8 cellular contexts compared by ENCODE assay signal in genomic region chr3:196837819-196838420, GRCh38. TPM values are rescaled to one million over a fixed set of nuclear protein-coding genes. Genes with fewer than 3 reads are reported as not detected.
DNase-seq lines count a peak whose midpoint lies in the region; ATAC-seq and TF ChIP-seq lines count a peak whose summit lies in the region.

No MANE protein-coding gene starts in this region.

- peak; percentile 63 for ATAC-seq in HG02763 (IDR thresholded peaks at IDR 0.05; ENCODE audit: unreplicated experiment)
- ATAC-seq in naive thymus-derived CD4-positive, alpha-beta T cell: peak; percentile 95

- no peak for TF ChIP-seq POLR2A in erythroblast (IDR thresholded peaks at IDR 0.05; ENCODE audit: low read length)

- H3K36me3 ChIP-seq in naive thymus-derived CD4-positive, alpha-beta T cell (ENCODE audit: control insufficient read depth in 2 of 3, insufficient read depth in 3 of 3, low read length in 3 of 3): no peaks in the 10 kb centered on the region

- H3K9me3 Mint-ChIP-seq in naive thymus-derived CD4-positive, alpha-beta T cell: no peaks in the 10 kb centered on the region

- H3K4me1 Mint-ChIP-seq in naive thymus-derived CD4-positive, alpha-beta T cell: peaks cover 0 to 6% (median 0%) of the 10 kb centered on the region in 7 donors

- POLR2A ChIA-PET in naive thymus-derived CD4-positive, alpha-beta T cell (lab: Charles Lee): interaction anchor here (1.0 to 1.8 kb wide), 2 partner anchors 30 to 85 kb away, joined by 3 to 6 read pairs; partner anchors contain the start of gene SENP5

- H3K9me3 ChIP-seq in naive thymus-derived CD4-positive, alpha-beta T cell (ENCODE audit: control insufficient read depth in 2 of 3, low read length in 3 of 3): no peaks in the 10 kb centered on the region

- H3K4me3 ChIP-seq in naive thymus-derived CD4-positive, alpha-beta T cell (ENCODE audit: low read length): no peak overlapping the region

- no peak overlapping the region for H3K27ac ChIP-seq in naive thymus-derived CD4-positive, alpha-beta T cell (ENCODE audit: low read depth, low read length)

- intact Hi-C loops in naive thymus-derived CD4-positive, alpha-beta T cell (cut with micrococcal nuclease): loop anchor here (1.0 to 10.0 kb wide), 6 partner anchors 104 to 349 kb away; partner anchors contain the start of gene NCBP2 (in 2 of the 2)

- no peaks in the 10 kb centered on the region for H3K27me3 ChIP-seq in naive thymus-derived CD4-positive, alpha-beta T cell (ENCODE audit: control insufficient read depth in 2 of 2, insufficient read depth in 2 of 2, low read length in 2 of 2)

- DNase-seq in DMS 273 (lab: John Stamatoyannopoulos, UW; ENCODE audit: unreplicated experiment) (peak; percentile 88), NCI-H82 treated with DMSO at 0.1 percent for 48 hours (lab: John Stamatoyannopoulos, UW; ENCODE audit: unreplicated experiment) (peak; percentile 60), erythroblast (lab: John Stamatoyannopoulos, UW) (peak; percentile 76 to 88), DMS79 (lab: John Stamatoyannopoulos, UW) (no peak)
- DNase-seq in activated CD8-positive, alpha-beta memory T cell treated with anti-CD3 and anti-CD28 coated beads for 4 hours (ENCODE audit: low read depth in 2 of 2): peak; percentile 41 to 45
- DNase-seq in naive thymus-derived CD4-positive, alpha-beta T cell: peak; percentile 37 to 73 (median 66)
- DNase-seq in stimulated activated naive CD4-positive, alpha-beta T cell (lab: John Stamatoyannopoulos, UW): peak; percentile 39 to 72 (median 55)

- H3K4me3 Mint-ChIP-seq in naive thymus-derived CD4-positive, alpha-beta T cell: no peak overlapping the region

- H3K36me3 Mint-ChIP-seq in naive thymus-derived CD4-positive, alpha-beta T cell: no peaks in the 10 kb centered on the region

- H3K27me3 Mint-ChIP-seq in naive thymus-derived CD4-positive, alpha-beta T cell: no peaks in the 10 kb centered on the region

- CTCF ChIA-PET in naive thymus-derived CD4-positive, alpha-beta T cell (lab: Charles Lee): interaction anchor here (0.7 to 2.5 kb wide), 6 partner anchors 12 to 349 kb away, joined by 3 to 16 read pairs (median 3); no protein-coding TSS in a partner anchor

- peak overlapping the region in 2 of 9 donors; percentile 31 to 81 for H3K27ac Mint-ChIP-seq in naive thymus-derived CD4-positive, alpha-beta T cell

- H3K4me1 ChIP-seq in naive thymus-derived CD4-positive, alpha-beta T cell (ENCODE audit: control insufficient read depth in 2 of 2, insufficient read depth in 2 of 2, low read length in 2 of 2): no peaks in the 10 kb centered on the region

RNA-seq across cellular contexts. Expression of gene SENP5, which starts 29.8 kb away (rescaled TPM):
- 10 to 100 TPM; 40.6 to 59.4 (median 43.1) TPM for total RNA-seq in naive thymus-derived CD4-positive, alpha-beta T cell
- polyA plus RNA-seq in naive thymus-derived CD4-positive, alpha-beta T cell: 1 to 10 TPM; 6.8 to 7.5 TPM
